Comparison of ENCODE assay signal across 14 cellular contexts in the genomic region with DNA sequence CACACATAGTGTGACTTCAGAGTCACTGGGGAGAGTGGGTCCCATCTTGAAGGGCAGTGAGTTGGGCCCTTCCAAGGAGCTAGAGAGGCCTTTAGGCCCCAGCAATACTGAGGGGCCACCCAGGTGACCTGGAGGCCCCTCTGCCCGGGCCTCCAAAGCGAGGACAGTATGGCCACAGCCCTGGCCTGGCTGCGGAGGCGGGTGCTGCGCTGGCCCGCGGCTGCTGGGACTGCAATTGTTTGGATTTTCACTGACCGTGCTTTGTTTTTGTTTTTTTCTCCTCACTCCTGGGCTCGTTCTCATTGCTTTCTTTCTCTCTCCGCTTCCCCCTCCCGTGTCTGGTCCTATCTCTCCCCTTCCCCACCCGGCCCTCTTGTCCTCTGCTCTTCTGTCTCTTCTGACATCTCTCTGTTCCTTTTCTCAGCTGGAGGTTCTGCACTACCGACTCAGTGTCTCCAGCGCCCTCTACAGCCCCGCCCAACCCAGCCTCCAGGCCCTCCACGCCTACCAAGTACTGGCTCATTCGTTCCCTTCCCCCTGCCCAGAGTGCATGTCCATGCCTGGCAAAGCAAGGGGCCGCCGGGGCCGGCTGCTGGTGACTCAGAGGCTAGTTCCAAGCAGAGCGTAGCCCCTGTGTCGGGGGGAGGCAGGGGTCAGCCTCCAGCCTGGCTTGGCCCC. TPM values are rescaled to one million over a fixed set of nuclear protein-coding genes. Genes with fewer than 3 reads are reported as not detected.
DNase-seq lines count a peak whose midpoint lies in the region; ATAC-seq, FAIRE-seq and TF ChIP-seq lines count a peak whose summit lies in the region.
"Not testable (repeated sequence)": the region's sequence is repeated elsewhere in the genome, so short reads cannot be mapped to it uniquely, and the experiment has no call there.
"Had no signal": no experiment of that assay in that cellular context is flagged by ENCODE, and none has a peak within 500 bp of the region (broad histone marks: within the 10 kb centered on the region; RNA-seq: fewer than 3 reads in every experiment).

No MANE protein-coding gene starts in this region.

- not testable (repeated sequence) for H3K27me3 ChIP-seq in BLaER1; OCI-LY3 (ENCODE audit: low read depth, low read length); H1 (replicated peaks in 1 of 4; ENCODE audit: control insufficient read depth in 3 of 4, extremely low read depth in 1 of 4, insufficient read depth in 3 of 4, low read length in 3 of 4); thyroid gland

- not testable (repeated sequence) for H3K56ac ChIP-seq in H1 (replicated peaks; ENCODE audit: insufficient read length, low read depth, low read length)

- H3K79me2 ChIP-seq in OCI-LY3 (ENCODE audit: low read length); H1 (ENCODE audit: control insufficient read depth in 1 of 2, insufficient read depth in 2 of 2, low read length in 2 of 2): not testable (repeated sequence)

- H3K36me3 ChIP-seq in BLaER1 (peaks cover 44% of the 10 kb centered on the region), H1 (ENCODE audit: control insufficient read depth in 2 of 4, insufficient read depth in 4 of 4, low read length in 3 of 4) (peaks cover 3 to 40% (median 20%) of the 10 kb centered on the region in 4 experiments; a peak in 7 of 8 replicates), thyroid gland (peaks cover 18 to 23% of the 10 kb centered on the region in 2 donors)
- not testable (repeated sequence) for H3K36me3 ChIP-seq in OCI-LY3 (replicated peaks; ENCODE audit: low read depth, low read length)

- peak; percentile 9 to 27; a peak in 3 of 4 replicates for TF ChIP-seq RAD21 in H1 (IDR thresholded peaks at IDR 0.05 in 1 of 2, conservative IDR thresholded peaks at IDR 0.05 in 1 of 2; ENCODE audit: low read depth in 2 of 2, low read length in 2 of 2)

- peaks cover 49% of the 10 kb centered on the region for H3K4me1 ChIP-seq in BLaER1
- not testable (repeated sequence) for H3K4me1 ChIP-seq in OCI-LY3 (ENCODE audit: low read length); H1 (replicated peaks in 1 of 4; ENCODE audit: control insufficient read depth in 3 of 4, insufficient read depth in 4 of 4, low read length in 3 of 4)
- peaks cover 7 to 23% of the 10 kb centered on the region in 2 donors for H3K4me1 ChIP-seq in thyroid gland

- not testable (repeated sequence) for TF ChIP-seq EP300 in H1 (IDR thresholded peaks at IDR 0.05; ENCODE audit: borderline replicate concordance in 1 of 2, low read depth in 2 of 2, low read length in 2 of 2)

- H2AFZ ChIP-seq in OCI-LY3 (ENCODE audit: low read depth, low read length); H1 (ENCODE audit: low read length): not testable (repeated sequence)

- not testable (repeated sequence) for H3K27ac ChIP-seq in BLaER1; OCI-LY3 (ENCODE audit: low read length); H1 (ENCODE audit: low read depth, low read length)
- peak overlapping the region; percentile 85 to 96 (median 90) for H3K27ac ChIP-seq in thyroid gland

- peaks cover 63% of the 10 kb centered on the region for H4K20me1 ChIP-seq in BLaER1
- H4K20me1 ChIP-seq in OCI-LY3 (ENCODE audit: insufficient read depth, low read length); H1 (replicated peaks in 1 of 2; ENCODE audit: control insufficient read depth in 1 of 2, insufficient read depth in 2 of 2, low read length in 2 of 2): not testable (repeated sequence)

- not testable (repeated sequence) for H3K23me2 ChIP-seq in H1 (ENCODE audit: low read depth, low read length)

- peak; percentile 12; the same call in 1 of the 2 replicates for TF ChIP-seq CTCF in OCI-LY3 (IDR thresholded peaks at IDR 0.05; ENCODE audit: low read depth, low read length)
- peak in 2 of 3 experiments; percentile 13 to 24; a peak in 2 of 4 replicates for TF ChIP-seq CTCF in H1 (IDR thresholded peaks at IDR 0.05; ENCODE audit: control extremely low read depth in 1 of 3, insufficient read depth in 1 of 3, low read depth in 1 of 3, low read length in 3 of 3)
- TF ChIP-seq CTCF in neural crest cell (conservative IDR thresholded peaks at IDR 0.05) = not testable (repeated sequence)
- TF ChIP-seq CTCF in thyroid gland (IDR thresholded peaks at IDR 0.05) = peak in 1 of 6 experiments; percentile 5

- not testable (repeated sequence) for H3K27ac Mint-ChIP-seq in activated naive CD8-positive, alpha-beta T cell treated with anti-CD3 and anti-CD28 coated beads, Interleukin-2, amount 50 U/mL, for 24 hours; neural crest cell (ENCODE audit: unreplicated experiment)

- H3K27me3 Mint-ChIP-seq in activated naive CD8-positive, alpha-beta T cell treated with anti-CD3 and anti-CD28 coated beads, Interleukin-2, amount 50 U/mL, for 24 hours; neural crest cell (ENCODE audit: low read depth): not testable (repeated sequence)

- not testable (repeated sequence) for H3K79me1 ChIP-seq in H1 (ENCODE audit: low read depth, low read length)

- not testable (repeated sequence) for H4K5ac ChIP-seq in H1 (ENCODE audit: insufficient read length, low read depth, low read length)

- H4K8ac ChIP-seq in H1 (ENCODE audit: extremely low read depth, insufficient read depth, low read length) = not testable (repeated sequence)

- H3K9ac ChIP-seq in BLaER1; OCI-LY3 (ENCODE audit: low read length); H1 (replicated peaks in 1 of 4; ENCODE audit: extremely low read depth in 1 of 4, low read depth in 3 of 4, low read length in 3 of 4): not testable (repeated sequence)

- not testable (repeated sequence) for H3K4me3 Mint-ChIP-seq in activated naive CD8-positive, alpha-beta T cell treated with anti-CD3 and anti-CD28 coated beads, Interleukin-2, amount 50 U/mL, for 24 hours
- H3K4me3 Mint-ChIP-seq in neural crest cell = peak overlapping the region; percentile 38

- not testable (repeated sequence) for H3K4me3 ChIP-seq in BLaER1; OCI-LY3 (ENCODE audit: low read length); H1 (ENCODE audit: extremely low read depth in 1 of 4, insufficient read depth in 2 of 4, low read depth in 3 of 4, low read length in 4 of 4); thyroid gland (replicated peaks in 1 of 3)

- H3K36me3 Mint-ChIP-seq in activated naive CD8-positive, alpha-beta T cell treated with anti-CD3 and anti-CD28 coated beads, Interleukin-2, amount 50 U/mL, for 24 hours (ENCODE audit: low read depth) = peaks cover 15% of the 10 kb centered on the region
- not testable (repeated sequence) for H3K36me3 Mint-ChIP-seq in neural crest cell (ENCODE audit: low read depth)

- 80% methylated on average over 3 of the region's 22 CpGs; no CpG with 5 or more reads in 1 of the 2 experiments for WGBS in H1 (ENCODE audit: extremely low coverage in 1 of 2, insufficient coverage in 1 of 2, insufficient read length in 1 of 2, insufficient replicate concordance in 2 of 2, low coverage in 1 of 2, low lambda C conversion rate in 2 of 2, missing lambda C conversion rate in 1 of 2), 2 experiments
- WGBS in thyroid gland, 2 donors = 35 to 40% methylated on average over 20 to 22 of the region's 22 CpGs

- not testable (repeated sequence) for H3K18ac ChIP-seq in H1 (ENCODE audit: extremely low read depth, low read length)

- H2BK5ac ChIP-seq in H1 (ENCODE audit: low read depth, low read length) = not testable (repeated sequence)

- not testable (repeated sequence) for H2AK5ac ChIP-seq in H1 (ENCODE audit: low read depth, low read length)

- not testable (repeated sequence) for H3K9me3 ChIP-seq in BLaER1; OCI-LY3 (ENCODE audit: insufficient read depth, low read length); H1 (ENCODE audit: insufficient read depth in 2 of 2, low read depth in 1 of 2, low read length in 1 of 2); thyroid gland

- peak overlapping the region; percentile 32 for H3K4me2 ChIP-seq in BLaER1
- not testable (repeated sequence) for H3K4me2 ChIP-seq in OCI-LY3 (ENCODE audit: low read length); H1 (ENCODE audit: insufficient read depth in 1 of 2, low read depth in 2 of 2, low read length in 2 of 2)

- not testable (repeated sequence) for H2BK120ac ChIP-seq in H1 (replicated peaks; ENCODE audit: low read depth, low read length)

- DNase-seq in activated naive CD8-positive, alpha-beta T cell treated with anti-CD3 and anti-CD28 coated beads, Interleukin-2, amount 50 U/mL, for 24 hours; H1 (ENCODE audit: low read depth in 1 of 2, low spot score in 2 of 2); Right ventricle myocardium superior; neural crest cell (ENCODE audit: low read depth, low spot score): not testable (repeated sequence)
- DNase-seq in kidney glomerular epithelial cell (lab: John Stamatoyannopoulos, UW) (peak; percentile 91), thyroid gland (peak; percentile 94 to 97)

- intact Hi-C loops in Right ventricle myocardium superior (cut with DNase I) = not testable (repeated sequence)
- intact Hi-C loops in thyroid gland (cut with DNase I) = loop anchor here (10.0 kb wide), 1 partner anchor 97 kb away; no protein-coding TSS in a partner anchor

- H2BK20ac ChIP-seq in H1 (ENCODE audit: low read length) = not testable (repeated sequence)

- not testable (repeated sequence) for H3K4ac ChIP-seq in H1 (replicated peaks; ENCODE audit: insufficient read length, low read depth, low read length)

- H3K23ac ChIP-seq in H1 (ENCODE audit: insufficient read length) = not testable (repeated sequence)

- not testable (repeated sequence) for H4K91ac ChIP-seq in H1 (replicated peaks; ENCODE audit: insufficient read length, low read length)

- CTCF ChIA-PET in H1 (lab: Charles Lee; ENCODE audit: partially characterized antibody) = not testable (repeated sequence)

- not testable (repeated sequence) for H2BK15ac ChIP-seq in H1 (ENCODE audit: low read length)

- POLR2A ChIA-PET in H1 (lab: Charles Lee; ENCODE audit: partially characterized antibody) = interaction anchor here (1.1 kb wide), 1 partner anchor 11 kb away, joined by 3 read pairs; no protein-coding TSS in a partner anchor

- not testable (repeated sequence) for H3K14ac ChIP-seq in H1 (ENCODE audit: insufficient read length)

- FAIRE-seq in H1 (lab: Jason Lieb, UNC) = not testable (repeated sequence)

- H3K9me3 Mint-ChIP-seq in activated naive CD8-positive, alpha-beta T cell treated with anti-CD3 and anti-CD28 coated beads, Interleukin-2, amount 50 U/mL, for 24 hours; neural crest cell: not testable (repeated sequence)

- H3K4me1 Mint-ChIP-seq in activated naive CD8-positive, alpha-beta T cell treated with anti-CD3 and anti-CD28 coated beads, Interleukin-2, amount 50 U/mL, for 24 hours; neural crest cell: not testable (repeated sequence)

- H2BK12ac ChIP-seq in H1 (ENCODE audit: low read depth, low read length) = not testable (repeated sequence)

- peak; percentile 23 for ATAC-seq in activated naive CD8-positive, alpha-beta T cell treated with anti-CD3 and anti-CD28 coated beads, Interleukin-2, amount 50 U/mL, for 24 hours
- ATAC-seq in Right ventricle myocardium superior (ENCODE audit: poor library complexity) = peak; percentile 40

- not testable (repeated sequence) for TF ChIP-seq POLR2A in H1 (IDR thresholded peaks at IDR 0.05; ENCODE audit: control extremely low read depth in 1 of 2, low read depth in 2 of 2, low read length in 2 of 2); thyroid gland (IDR thresholded peaks at IDR 0.05)

RNA-seq across cellular contexts. Expression of gene CCDC74A, which starts 16.3 kb away (rescaled TPM):
- total RNA-seq in H1 (2021; fragmentation: NEBNext Ultra II Directional; extraction: Animal tissue kit (Norgen Biotek cat#: 25700)) = 14.9 and 18.1 TPM in 2 replicates
- 21.0 and 23.8 TPM in 2 replicates for polyA plus RNA-seq in H1 (2011; rRNA removed)
- polyA plus RNA-seq in H1 (2011; cell fraction: cytosol; rRNA removed) = 26.9 TPM
- polyA plus RNA-seq in H1 (2011; cell fraction: nucleus; rRNA removed) = 89.2 TPM
- polyA plus RNA-seq in H1 (2012, experiment 1 of 2) = 13.5 to 22.4 TPM (median 19.7 TPM) in 4 replicates
- polyA plus RNA-seq in H1 (2012, experiment 2 of 2) = 14.3 TPM
- 16.2 TPM for polyA plus RNA-seq in H1 (2013, experiment 1 of 2)
- 17.2 TPM for polyA plus RNA-seq in H1 (2013, experiment 2 of 2)
- polyA minus RNA-seq in H1 (2011; rRNA and poly(A)+ RNA removed) = 6.1 and 7.0 TPM in 2 replicates
- polyA minus RNA-seq in H1 (2011; cell fraction: cytosol; rRNA and poly(A)+ RNA removed) = 7.4 TPM
- polyA minus RNA-seq in H1 (2011; cell fraction: nucleus; rRNA and poly(A)+ RNA removed) = 17.8 TPM
- total RNA-seq in Right ventricle myocardium superior (0.35 TPM), neural crest cell (24.0 and 25.5 TPM in 2 replicates), thyroid gland (10 to 100 TPM in 2 of 4 donors, 1 to 10 TPM in 2; 3.3 to 21.6 (median 9.4) TPM)

RNA-seq across cellular contexts. Expression of gene MZT2A, which starts 19.2 kb away (rescaled TPM):
- total RNA-seq in H1 (2021; fragmentation: NEBNext Ultra II Directional; extraction: Animal tissue kit (Norgen Biotek cat#: 25700)) = 116 and 123 TPM in 2 replicates
- 120 and 200 TPM in 2 replicates for polyA plus RNA-seq in H1 (2011; rRNA removed)
- 133 TPM for polyA plus RNA-seq in H1 (2011; cell fraction: cytosol; rRNA removed)
- 91.2 TPM for polyA plus RNA-seq in H1 (2011; cell fraction: nucleus; rRNA removed)
- 105 to 148 TPM (median 143 TPM) in 4 replicates for polyA plus RNA-seq in H1 (2012, experiment 1 of 2)
- polyA plus RNA-seq in H1 (2012, experiment 2 of 2) = 91.0 TPM
- 223 TPM for polyA plus RNA-seq in H1 (2013, experiment 1 of 2)
- 213 TPM for polyA plus RNA-seq in H1 (2013, experiment 2 of 2)
- 7.2 and 10.3 TPM in 2 replicates for polyA minus RNA-seq in H1 (2011; rRNA and poly(A)+ RNA removed)
- polyA minus RNA-seq in H1 (2011; cell fraction: cytosol; rRNA and poly(A)+ RNA removed) = 37.4 TPM
- 45.0 TPM for polyA minus RNA-seq in H1 (2011; cell fraction: nucleus; rRNA and poly(A)+ RNA removed)
- total RNA-seq in Right ventricle myocardium superior (337 TPM), neural crest cell (114 TPM in 2 replicates), thyroid gland (100 to 1,000 TPM in 2 of 4 donors, 10 to 100 TPM in 2; 60.6 to 116 (median 91.8) TPM)

RNA-seq across cellular contexts. Expression of gene TUBA3D, which starts 35.5 kb away (rescaled TPM):
- 0.21 TPM in 1 of 2 replicates, not detected in the other for total RNA-seq in H1 (2021; fragmentation: NEBNext Ultra II Directional; extraction: Animal tissue kit (Norgen Biotek cat#: 25700))
- polyA plus RNA-seq in H1 (2011; rRNA removed) = 0.15 and 0.36 TPM in 2 replicates
- not detected for polyA plus RNA-seq in H1 (2011; cell fraction: cytosol; rRNA removed)
- not detected for polyA plus RNA-seq in H1 (2011; cell fraction: nucleus; rRNA removed)
- polyA plus RNA-seq in H1 (2012, experiment 1 of 2) = 0.44 to 0.59 TPM (median 0.49 TPM) in 4 replicates
- polyA plus RNA-seq in H1 (2012, experiment 2 of 2) = 0.39 TPM
- 0.14 TPM for polyA plus RNA-seq in H1 (2013, experiment 1 of 2)
- polyA plus RNA-seq in H1 (2013, experiment 2 of 2) = 0.17 TPM
- polyA minus RNA-seq in H1 (2011; rRNA and poly(A)+ RNA removed) = not detected in 2 replicates
- polyA minus RNA-seq in H1 (2011; cell fraction: cytosol; rRNA and poly(A)+ RNA removed) = not detected
- polyA minus RNA-seq in H1 (2011; cell fraction: nucleus; rRNA and poly(A)+ RNA removed) = not detected
- total RNA-seq in Right ventricle myocardium superior (113 TPM), neural crest cell (not detected in 2 replicates), thyroid gland (1 to 10 TPM in 1 of 4 donors, not detected in 3; 1.3 TPM)
- total RNA-seq: body of pancreas, cerebellum, lower lobe of right lung, progenitor cell of endocrine pancreas, stomach had no signal
- polyA plus RNA-seq: SK-N-SH had no signal

Comparison
In these comparisons a context has a peak if more than half of its experiments do, and no peak if none do; other contexts are left out.
1. RNA of gene TUBA3D, which starts 35.5 kb away (total RNA-seq): 113 TPM in Right ventricle myocardium superior (single experiment); 1.3 TPM in thyroid gland, not detected in neural crest cell and 0.21 TPM in H1; every median in the first group is over 10 times any median in the second.